13 cellular contexts compared by ENCODE assay signal in genomic region chrX:112668476-112669404, GRCh38. TPM values are rescaled to one million over a fixed set of nuclear protein-coding genes. Genes with fewer than 3 reads are reported as not detected.
A peak's percentile ranks its signal among the peaks of the same experiment; 100 is the strongest.
DNase-seq lines count a peak whose midpoint lies in the region; ATAC-seq and TF ChIP-seq lines count a peak whose summit lies in the region.
"Had no signal": no experiment of that assay in that cellular context is flagged by ENCODE, and none has a peak within 500 bp of the region (broad histone marks: within the 10 kb centered on the region; RNA-seq: fewer than 3 reads in every experiment).

No MANE protein-coding gene starts in this region.

- no peak for TF ChIP-seq CTCF in PC-3 (conservative IDR thresholded peaks at IDR 0.05; ENCODE audit: low read depth, low read length)

- no peaks in the 10 kb centered on the region for H3K4me1 ChIP-seq in PC-3 (ENCODE audit: insufficient read depth, low read length)

- no peaks in the 10 kb centered on the region for H3K9me3 ChIP-seq in PC-3 (ENCODE audit: low read length)

- no peaks in the 10 kb centered on the region for H3K27me3 ChIP-seq in PC-3 (ENCODE audit: low read length)

- H3K4me2 ChIP-seq in PC-3 (ENCODE audit: low read length), result no peak overlapping the region

- TF ChIP-seq POLR2A in GM18505 (IDR thresholded peaks at IDR 0.05; ENCODE audit: borderline replicate concordance, extremely low read depth, insufficient read depth, insufficient read length), result no peak

- intact Hi-C loops in left ventricle myocardium superior (cut with micrococcal nuclease), result no loop called here
- intact Hi-C loops in PC-3 (cut with micrococcal nuclease), result no loop called here

- POLR2A ChIA-PET in PC-3 (lab: Charles Lee; ENCODE audit: unreplicated experiment), result no interaction called here

- no peak overlapping the region for H3K9ac ChIP-seq in PC-3 (ENCODE audit: low read length)

- no TSS peak for BruUV-seq in PC-3 (replicated peaks; lab: Mats Ljungman, UMichigan)

- H2AFZ ChIP-seq in PC-3 (ENCODE audit: low read length), result no peak overlapping the region

- no peaks in the 10 kb centered on the region for H3F3A ChIP-seq in PC-3 (ENCODE audit: low read length, unreplicated experiment)

- H3K4me3 ChIP-seq in PC-3 (ENCODE audit: low read length), result no peak overlapping the region

- DNase-seq in left ventricle myocardium superior (peak; percentile 23), PC-3 (no peak), DMS153 (lab: John Stamatoyannopoulos, UW) (no peak)
- no peak for DNase-seq in effector CD4-positive, alpha-beta T cell
- DNase-seq: activated T-cell treated with anti-CD3 and anti-CD28 coated beads, Interleukin-2, amount 50 U/mL, for 1 hour; DND-41; NCI-H345 had no signal

- H3K9me2 ChIP-seq in PC-3 (replicated peaks; ENCODE audit: low read length), result no peaks in the 10 kb centered on the region

- H4K20me1 ChIP-seq in PC-3 (ENCODE audit: low read length), result no peaks in the 10 kb centered on the region

- H3K27ac ChIP-seq in PC-3 (ENCODE audit: low read length), result no peak overlapping the region

- ATAC-seq in GM18505 (IDR thresholded peaks at IDR 0.05; ENCODE audit: unreplicated experiment) (peak; percentile 39), GM21576 (IDR thresholded peaks at IDR 0.05; ENCODE audit: unreplicated experiment) (peak; percentile 32), HG03342 (IDR thresholded peaks at IDR 0.05; ENCODE audit: unreplicated experiment) (peak; percentile 62), left ventricle myocardium superior (peak; percentile 89), PC-3 (no peak), HG02970 (IDR thresholded peaks at IDR 0.05; ENCODE audit: low FRiP score, unreplicated experiment) (no peak)

- CTCF ChIA-PET in PC-3 (lab: Charles Lee), result no interaction called here

- no peaks in the 10 kb centered on the region for H3K36me3 ChIP-seq in PC-3 (ENCODE audit: low read depth, low read length)

- no peaks in the 10 kb centered on the region for H3K79me2 ChIP-seq in PC-3 (ENCODE audit: low read length)

RNA-seq across cellular contexts. Expression of gene LHFPL1, which starts 11.0 kb away (rescaled TPM):
- 0.20 TPM for total RNA-seq in left ventricle myocardium superior
- total RNA-seq in PC-3 (2014; rRNA removed), result not detected in 2 replicates
- total RNA-seq: MCF 10A; T-helper 1 cell treated with Interleukin-12 subunit alpha and Interleukin-12 subunit beta and Interleukin-4 antibody, amounts not matched to agents 30 ng/mL and 1 ng/mL, for 36 hours had no signal

Comparison
In these comparisons a context has a peak if more than half of its experiments do, and no peak if none do; other contexts are left out.
1. ATAC-seq: peak in GM18505 (single experiment), GM21576 (single experiment), HG03342 (single experiment) and left ventricle myocardium superior (single experiment); none in PC-3 (single experiment) and HG02970 (single experiment).